ENCODE assay signal across 25 cellular contexts in the genomic region with DNA sequence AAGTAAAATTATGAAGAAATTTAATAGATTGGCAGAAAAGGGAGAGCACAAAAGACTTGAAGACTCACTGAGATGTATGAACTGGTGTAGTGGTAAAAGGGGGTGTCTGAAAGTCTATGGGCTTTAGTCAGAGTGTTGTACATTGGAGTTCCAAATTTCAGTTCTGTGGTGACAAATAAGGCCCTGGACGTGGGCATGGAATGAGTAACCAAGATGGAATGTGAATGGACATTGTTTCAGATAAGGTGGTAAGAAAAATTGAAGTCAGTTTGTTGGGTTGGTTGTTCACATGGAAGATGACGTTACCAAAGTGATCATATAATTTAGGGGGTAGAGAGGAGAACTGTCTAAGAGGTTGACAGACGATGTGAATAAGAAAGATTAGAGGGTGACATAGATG. TPM values are rescaled to one million over a fixed set of nuclear protein-coding genes. Genes with fewer than 3 reads are reported as not detected.
DNase-seq lines count a peak whose midpoint lies in the region; ATAC-seq, FAIRE-seq and TF ChIP-seq lines count a peak whose summit lies in the region.
"Had no signal": no experiment of that assay in that cellular context is flagged by ENCODE, and none has a peak within 500 bp of the region (broad histone marks: within the 10 kb centered on the region; RNA-seq: fewer than 3 reads in every experiment).

No MANE protein-coding gene starts in this region.

- POLR2A ChIA-PET in PC-3 (lab: Charles Lee; ENCODE audit: unreplicated experiment), result no interaction called here
- POLR2A ChIA-PET in H1 (lab: Charles Lee; ENCODE audit: partially characterized antibody), result no interaction called here
- POLR2A ChIA-PET in WTC11 (lab: Charles Lee), result no interaction called here

- H3K4me2 ChIP-seq in PC-3 (ENCODE audit: low read length) (peak overlapping the region; percentile 26; the same call in 1 of the 2 replicates), H1 (ENCODE audit: insufficient read depth in 1 of 2, low read depth in 2 of 2, low read length in 2 of 2) (no peak overlapping the region)
- H3K4me2 ChIP-seq: A549 had no signal

- H3K23me2 ChIP-seq in H1 (ENCODE audit: low read depth, low read length), result no peaks in the 10 kb centered on the region

- WGBS in H1 (ENCODE audit: extremely low coverage in 1 of 2, insufficient coverage in 1 of 2, insufficient read length in 1 of 2, insufficient replicate concordance in 2 of 2, low coverage in 1 of 2, low lambda C conversion rate in 2 of 2, missing lambda C conversion rate in 1 of 2), 2 experiments, result 88% methylated on average over 3 of the region's 3 CpGs; no CpG with 5 or more reads in 1 of the 2 experiments

- H3K27me3 Mint-ChIP-seq in activated naive CD4-positive, alpha-beta T cell treated with anti-CD3 and anti-CD28 coated beads for 36 hours (ENCODE audit: low read depth), result no peaks in the 10 kb centered on the region
- H3K27me3 Mint-ChIP-seq in activated naive CD4-positive, alpha-beta T cell treated with anti-CD3 and anti-CD28 coated beads, Interleukin-2, amount 10 ng/mL, durations not matched to agents 7 days and 5 days, result no peaks in the 10 kb centered on the region
- H3K27me3 Mint-ChIP-seq in WTC11 (ENCODE audit: low read depth), result no peaks in the 10 kb centered on the region
- H3K27me3 Mint-ChIP-seq in HFFc6 (ENCODE audit: insufficient read depth), result no peaks in the 10 kb centered on the region

- peak; percentile 85 for FAIRE-seq in H1 (lab: Jason Lieb, UNC)
- FAIRE-seq: A549, D721Med, H54, HepG2, K562 had no signal

- intact Hi-C loops in activated naive CD4-positive, alpha-beta T cell treated with anti-CD3 and anti-CD28 coated beads for 36 hours (cut with micrococcal nuclease), result loop anchor here (5.0 kb wide), 2 partner anchors 36 to 634 kb away; partner anchors contain the start of gene P2RY10
- intact Hi-C loops in PC-3 (cut with micrococcal nuclease), result no loop called here

- no peaks in the 10 kb centered on the region for H3F3A ChIP-seq in PC-3 (ENCODE audit: low read length, unreplicated experiment)

- no peak overlapping the region for H2BK5ac ChIP-seq in H1 (ENCODE audit: low read depth, low read length)

- H3K23ac ChIP-seq in H1 (ENCODE audit: insufficient read length), result no peak overlapping the region

- ATAC-seq in PC-3 (no peak), WTC11 (no peak)
- ATAC-seq: A549, HepG2, K562, Panc1 had no signal

- H3K79me2 ChIP-seq in PC-3 (ENCODE audit: low read length) (no peaks in the 10 kb centered on the region), H1 (ENCODE audit: control insufficient read depth in 1 of 2, insufficient read depth in 2 of 2, low read length in 2 of 2) (no peaks in the 10 kb centered on the region)

- H3K56ac ChIP-seq in H1 (replicated peaks; ENCODE audit: insufficient read length, low read depth, low read length), result no peak overlapping the region

- H2AFZ ChIP-seq in PC-3 (ENCODE audit: low read length), result no peak overlapping the region
- no peak overlapping the region for H2AFZ ChIP-seq in H1 (ENCODE audit: low read length)

- H4K91ac ChIP-seq in H1 (replicated peaks; ENCODE audit: insufficient read length, low read length), result no peak overlapping the region

- H3K18ac ChIP-seq in H1 (ENCODE audit: extremely low read depth, low read length), result no peak overlapping the region

- peaks cover 2% of the 10 kb centered on the region for H3K36me3 Mint-ChIP-seq in activated naive CD4-positive, alpha-beta T cell treated with anti-CD3 and anti-CD28 coated beads for 36 hours (ENCODE audit: low read depth)
- peaks cover 85% of the 10 kb centered on the region for H3K36me3 Mint-ChIP-seq in activated naive CD4-positive, alpha-beta T cell treated with anti-CD3 and anti-CD28 coated beads, Interleukin-2, amount 10 ng/mL, durations not matched to agents 7 days and 5 days
- H3K36me3 Mint-ChIP-seq in WTC11 (no peaks in the 10 kb centered on the region), HFFc6 (ENCODE audit: low read depth) (no peaks in the 10 kb centered on the region)

- no peak for TF ChIP-seq POLR2A in H1 (IDR thresholded peaks at IDR 0.05; ENCODE audit: control extremely low read depth in 1 of 2, low read depth in 2 of 2, low read length in 2 of 2)

- no peak overlapping the region for H2BK20ac ChIP-seq in H1 (ENCODE audit: low read length)

- no peak overlapping the region for H3K4ac ChIP-seq in H1 (replicated peaks; ENCODE audit: insufficient read length, low read depth, low read length)

- H4K8ac ChIP-seq in H1 (ENCODE audit: extremely low read depth, insufficient read depth, low read length), result no peak overlapping the region

- no peak overlapping the region for H3K4me3 Mint-ChIP-seq in activated naive CD4-positive, alpha-beta T cell treated with anti-CD3 and anti-CD28 coated beads for 36 hours
- no peak overlapping the region for H3K4me3 Mint-ChIP-seq in activated naive CD4-positive, alpha-beta T cell treated with anti-CD3 and anti-CD28 coated beads, Interleukin-2, amount 10 ng/mL, durations not matched to agents 7 days and 5 days
- H3K4me3 Mint-ChIP-seq in WTC11 (no peak overlapping the region), HFFc6 (no peak overlapping the region)

- TF ChIP-seq RAD21 in H1 (IDR thresholded peaks at IDR 0.05 in 1 of 2, conservative IDR thresholded peaks at IDR 0.05 in 1 of 2; ENCODE audit: low read depth in 2 of 2, low read length in 2 of 2), result no peak

- no peak overlapping the region for H4K5ac ChIP-seq in H1 (ENCODE audit: insufficient read length, low read depth, low read length)

- CTCF ChIA-PET in activated naive CD4-positive, alpha-beta T cell treated with anti-CD3 and anti-CD28 coated beads for 36 hours (lab: Charles Lee), result no interaction called here
- CTCF ChIA-PET in activated naive CD4-positive, alpha-beta T cell treated with anti-CD3 and anti-CD28 coated beads, Interleukin-2, amount 10 ng/mL, durations not matched to agents 7 days and 5 days (lab: Charles Lee), result no interaction called here
- CTCF ChIA-PET in PC-3 (lab: Charles Lee) (no interaction called here), H1 (lab: Charles Lee; ENCODE audit: partially characterized antibody) (no interaction called here), WTC11 (lab: Charles Lee) (no interaction called here)

- H3K9ac ChIP-seq in PC-3 (ENCODE audit: low read length), result no peak overlapping the region
- H3K9ac ChIP-seq in H1 (replicated peaks in 1 of 4; ENCODE audit: extremely low read depth in 1 of 4, low read depth in 3 of 4, low read length in 3 of 4), result no peak overlapping the region

- H3K27ac ChIP-seq in HL-60 (replicated peaks) (peak overlapping the region; percentile 51; the same call in 1 of the 2 replicates), PC-3 (ENCODE audit: low read length) (peak overlapping the region; percentile 93), H1 (ENCODE audit: low read depth, low read length) (no peak overlapping the region)
- H3K27ac ChIP-seq: A549 had no signal

- H2AK5ac ChIP-seq in H1 (ENCODE audit: low read depth, low read length), result no peak overlapping the region

- TF ChIP-seq CTCF in HL-60 (IDR thresholded peaks at IDR 0.05; ENCODE audit: insufficient read depth, low read length), result no peak
- TF ChIP-seq CTCF in PC-3 (conservative IDR thresholded peaks at IDR 0.05; ENCODE audit: low read depth, low read length), result no peak
- no peak for TF ChIP-seq CTCF in H1 (IDR thresholded peaks at IDR 0.05; ENCODE audit: control extremely low read depth in 1 of 3, insufficient read depth in 1 of 3, low read depth in 1 of 3, low read length in 3 of 3)
- TF ChIP-seq CTCF in WTC11 (IDR thresholded peaks at IDR 0.05), result no peak
- TF ChIP-seq CTCF in HFFc6 (IDR thresholded peaks at IDR 0.05), result no peak

- H3K9me2 ChIP-seq in PC-3 (replicated peaks; ENCODE audit: low read length), result no peaks in the 10 kb centered on the region

- H2BK12ac ChIP-seq in H1 (ENCODE audit: low read depth, low read length), result no peak overlapping the region

- no peak overlapping the region for H3K4me3 ChIP-seq in HL-60 (replicated peaks; ENCODE audit: insufficient read depth, low read length)
- no peak overlapping the region for H3K4me3 ChIP-seq in PC-3 (ENCODE audit: low read length)
- H3K4me3 ChIP-seq in H1 (ENCODE audit: extremely low read depth in 1 of 4, insufficient read depth in 2 of 4, low read depth in 3 of 4, low read length in 4 of 4), result no peak overlapping the region
- H3K4me3 ChIP-seq: A549, K562 had no signal

- no peaks in the 10 kb centered on the region for H3K79me1 ChIP-seq in H1 (ENCODE audit: low read depth, low read length)

- no peak for TF ChIP-seq EP300 in H1 (IDR thresholded peaks at IDR 0.05; ENCODE audit: borderline replicate concordance in 1 of 2, low read depth in 2 of 2, low read length in 2 of 2)

- H3K9me3 Mint-ChIP-seq in activated naive CD4-positive, alpha-beta T cell treated with anti-CD3 and anti-CD28 coated beads for 36 hours, result no peaks in the 10 kb centered on the region
- H3K9me3 Mint-ChIP-seq in activated naive CD4-positive, alpha-beta T cell treated with anti-CD3 and anti-CD28 coated beads, Interleukin-2, amount 10 ng/mL, durations not matched to agents 7 days and 5 days, result peaks cover 9% of the 10 kb centered on the region
- no peaks in the 10 kb centered on the region for H3K9me3 Mint-ChIP-seq in WTC11
- no peaks in the 10 kb centered on the region; the same call in 1 of the 2 replicates for H3K9me3 Mint-ChIP-seq in HFFc6

- H2BK120ac ChIP-seq in H1 (replicated peaks; ENCODE audit: low read depth, low read length), result no peak overlapping the region

- H3K9me3 ChIP-seq in PC-3 (ENCODE audit: low read length) (no peaks in the 10 kb centered on the region), H1 (ENCODE audit: insufficient read depth in 2 of 2, low read depth in 1 of 2, low read length in 1 of 2) (no peaks in the 10 kb centered on the region)
- H3K9me3 ChIP-seq: A549, BE2C had no signal

- no peaks in the 10 kb centered on the region for H3K27me3 ChIP-seq in HL-60 (ENCODE audit: insufficient read depth, poor library complexity, severe bottlenecking)
- no peaks in the 10 kb centered on the region for H3K27me3 ChIP-seq in PC-3 (ENCODE audit: low read length)
- H3K27me3 ChIP-seq in H1 (replicated peaks in 1 of 4; ENCODE audit: control insufficient read depth in 3 of 4, extremely low read depth in 1 of 4, insufficient read depth in 3 of 4, low read length in 3 of 4), result no peaks in the 10 kb centered on the region
- H3K27me3 ChIP-seq: BE2C had no signal

- H4K20me1 ChIP-seq in PC-3 (ENCODE audit: low read length), result no peaks in the 10 kb centered on the region
- H4K20me1 ChIP-seq in H1 (replicated peaks in 1 of 2; ENCODE audit: control insufficient read depth in 1 of 2, insufficient read depth in 2 of 2, low read length in 2 of 2), result no peaks in the 10 kb centered on the region

- DNase-seq in activated naive CD4-positive, alpha-beta T cell treated with anti-CD3 and anti-CD28 coated beads for 36 hours, result no peak
- DNase-seq in activated naive CD4-positive, alpha-beta T cell treated with anti-CD3 and anti-CD28 coated beads, Interleukin-2, amount 10 ng/mL, durations not matched to agents 7 days and 5 days, result no peak
- DNase-seq in HL-60 (ENCODE audit: low read depth in 1 of 2, low spot score in 1 of 2) (no peak), PC-3 (peak; percentile 56), H1 (ENCODE audit: low read depth in 1 of 2, low spot score in 2 of 2) (no peak), WTC11 (ENCODE audit: low spot score) (no peak), NCI-H146 treated with DMSO at 0.1 percent for 48 hours (lab: John Stamatoyannopoulos, UW; ENCODE audit: unreplicated experiment) (no peak), HFFc6 (no peak)
- DNase-seq: BE2C; DMS53; GDM1; MM.1S; NCI-H1092 treated with DMSO at 0.1 percent for 48 hours; NCI-H1436 treated with DMSO at 0.1 percent for 48 hours; NCI-H2029; NCI-H226; NCI-H510A treated with DMSO at 0.1 percent for 48 hours; NCI-H748 treated with DMSO at 0.1 percent for 48 hours; NK-92 treated with Interleukin-12 subunit alpha and Interleukin-12 subunit beta, amount 100 ng/mL, for 24 hours had no signal

- BruUV-seq in PC-3 (replicated peaks; lab: Mats Ljungman, UMichigan), result no TSS peak

- H3K14ac ChIP-seq in H1 (ENCODE audit: insufficient read length), result no peak overlapping the region

- H3K36me3 ChIP-seq in PC-3 (ENCODE audit: low read depth, low read length), result no peaks in the 10 kb centered on the region
- H3K36me3 ChIP-seq in H1 (ENCODE audit: control insufficient read depth in 2 of 4, insufficient read depth in 4 of 4, low read length in 3 of 4), result no peaks in the 10 kb centered on the region
- H3K36me3 ChIP-seq: BE2C had no signal

- H3K4me1 ChIP-seq in PC-3 (ENCODE audit: insufficient read depth, low read length), result peaks cover 65% of the 10 kb centered on the region
- no peaks in the 10 kb centered on the region for H3K4me1 ChIP-seq in H1 (replicated peaks in 1 of 4; ENCODE audit: control insufficient read depth in 3 of 4, insufficient read depth in 4 of 4, low read length in 3 of 4)
- H3K4me1 ChIP-seq: A549, BE2C had no signal

- peaks cover 70% of the 10 kb centered on the region for H3K4me1 Mint-ChIP-seq in activated naive CD4-positive, alpha-beta T cell treated with anti-CD3 and anti-CD28 coated beads for 36 hours (ENCODE audit: low read depth)
- H3K4me1 Mint-ChIP-seq in activated naive CD4-positive, alpha-beta T cell treated with anti-CD3 and anti-CD28 coated beads, Interleukin-2, amount 10 ng/mL, durations not matched to agents 7 days and 5 days, result peaks cover 32% of the 10 kb centered on the region
- H3K4me1 Mint-ChIP-seq in WTC11, result peaks cover 4% of the 10 kb centered on the region
- no peaks in the 10 kb centered on the region for H3K4me1 Mint-ChIP-seq in HFFc6 (ENCODE audit: low read depth)

- H2BK15ac ChIP-seq in H1 (ENCODE audit: low read length), result no peak overlapping the region

- H3K27ac Mint-ChIP-seq in activated naive CD4-positive, alpha-beta T cell treated with anti-CD3 and anti-CD28 coated beads for 36 hours, result peak overlapping the region; percentile 26
- H3K27ac Mint-ChIP-seq in activated naive CD4-positive, alpha-beta T cell treated with anti-CD3 and anti-CD28 coated beads, Interleukin-2, amount 10 ng/mL, durations not matched to agents 7 days and 5 days, result no peak overlapping the region
- H3K27ac Mint-ChIP-seq in WTC11, result no peak overlapping the region
- no peak overlapping the region for H3K27ac Mint-ChIP-seq in HFFc6

RNA-seq across cellular contexts. Expression of gene CYSLTR1, which starts 13.9 kb away (rescaled TPM):
- 1 to 10 TPM; 2.1 to 2.2 TPM for total RNA-seq in activated naive CD4-positive, alpha-beta T cell treated with anti-CD3 and anti-CD28 coated beads for 36 hours
- total RNA-seq in PC-3 (2014; rRNA removed) (not detected in 2 replicates), WTC11 (2021) (0.07 TPM in 3 replicates)
- 0.09 TPM in 1 of 2 replicates, not detected in the other for total RNA-seq in H1 (2021; fragmentation: NEBNext Ultra II Directional; extraction: Animal tissue kit (Norgen Biotek cat#: 25700))
- polyA plus RNA-seq in H1 (2011; rRNA removed), result 0.09 TPM in 1 of 2 replicates, not detected in the other
- polyA plus RNA-seq in H1 (2011; cell fraction: cytosol; rRNA removed), result 0.03 TPM
- not detected for polyA plus RNA-seq in H1 (2011; cell fraction: nucleus; rRNA removed)
- polyA plus RNA-seq in H1 (2012, experiment 1 of 2), result 0.05 to 0.07 TPM in 2 of 4 replicates, not detected in the others
- polyA plus RNA-seq in H1 (2012, experiment 2 of 2), result not detected
- polyA plus RNA-seq in H1 (2013, experiment 1 of 2), result 0.10 TPM
- 0.09 TPM for polyA plus RNA-seq in H1 (2013, experiment 2 of 2)
- 0.06 and 0.20 TPM in 2 replicates for polyA minus RNA-seq in H1 (2011; rRNA and poly(A)+ RNA removed)
- not detected for polyA minus RNA-seq in H1 (2011; cell fraction: cytosol; rRNA and poly(A)+ RNA removed)
- 0.20 TPM for polyA minus RNA-seq in H1 (2011; cell fraction: nucleus; rRNA and poly(A)+ RNA removed)
- total RNA-seq in HFFc6 (2021; fragmentation: NEBNext Ultra II Directional; extraction: Animal tissue kit (Norgen Biotek cat#: 25700)), result not detected
- total RNA-seq: HepG2 had no signal
- polyA plus RNA-seq: A549, HepG2, K562 had no signal
